ENCODE assay signal across 2 cellular contexts in the genomic region with DNA sequence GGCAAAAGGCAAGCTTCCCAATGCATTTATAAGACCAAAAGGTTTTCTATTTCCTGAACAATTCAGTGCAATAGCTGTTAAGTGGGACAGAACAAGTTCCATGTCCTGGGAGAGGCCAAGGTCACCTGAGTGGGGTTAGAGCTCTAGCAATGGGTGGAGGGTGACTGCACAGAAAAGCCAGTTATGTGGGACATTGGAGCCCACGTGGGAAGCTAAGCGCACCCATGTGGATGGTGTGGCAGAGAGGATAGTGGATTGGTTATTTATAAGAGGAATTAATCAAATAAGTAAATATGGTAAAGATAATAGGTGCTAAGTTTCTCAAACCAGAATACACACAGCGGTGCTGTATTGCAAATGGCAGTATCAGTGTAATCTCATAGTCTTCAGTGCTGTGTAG.
TF ChIP-seq lines count a peak whose summit lies in the region.

No MANE protein-coding gene starts in this region.

TF ChIP-seq in HepG2, 621 proteins besides CTCF, POLR2A, EP300 and RAD21:
- TF ChIP-seq, protein P1, sequence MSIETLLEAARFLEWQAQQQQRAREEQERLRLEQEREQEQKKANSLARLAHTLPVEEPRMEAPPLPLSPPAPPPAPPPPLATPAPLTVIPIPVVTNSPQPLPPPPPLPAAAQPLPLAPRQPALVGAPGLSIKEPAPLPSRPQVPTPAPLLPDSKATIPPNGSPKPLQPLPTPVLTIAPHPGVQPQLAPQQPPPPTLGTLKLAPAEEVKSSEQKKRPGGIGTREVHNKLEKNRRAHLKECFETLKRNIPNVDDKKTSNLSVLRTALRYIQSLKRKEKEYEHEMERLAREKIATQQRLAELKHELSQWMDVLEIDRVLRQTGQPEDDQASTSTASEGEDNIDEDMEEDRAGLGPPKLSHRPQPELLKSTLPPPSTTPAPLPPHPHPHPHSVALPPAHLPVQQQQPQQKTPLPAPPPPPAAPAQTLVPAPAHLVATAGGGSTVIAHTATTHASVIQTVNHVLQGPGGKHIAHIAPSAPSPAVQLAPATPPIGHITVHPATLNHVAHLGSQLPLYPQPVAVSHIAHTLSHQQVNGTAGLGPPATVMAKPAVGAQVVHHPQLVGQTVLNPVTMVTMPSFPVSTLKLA (IDR thresholded peaks at IDR 0.05) = peak; percentile 61
- TF ChIP-seq, protein P2, sequence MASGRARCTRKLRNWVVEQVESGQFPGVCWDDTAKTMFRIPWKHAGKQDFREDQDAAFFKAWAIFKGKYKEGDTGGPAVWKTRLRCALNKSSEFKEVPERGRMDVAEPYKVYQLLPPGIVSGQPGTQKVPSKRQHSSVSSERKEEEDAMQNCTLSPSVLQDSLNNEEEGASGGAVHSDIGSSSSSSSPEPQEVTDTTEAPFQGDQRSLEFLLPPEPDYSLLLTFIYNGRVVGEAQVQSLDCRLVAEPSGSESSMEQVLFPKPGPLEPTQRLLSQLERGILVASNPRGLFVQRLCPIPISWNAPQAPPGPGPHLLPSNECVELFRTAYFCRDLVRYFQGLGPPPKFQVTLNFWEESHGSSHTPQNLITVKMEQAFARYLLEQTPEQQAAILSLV (CRISPR knock-in tag; IDR thresholded peaks at IDR 0.05; ENCODE audit: borderline replicate concordance) = no peak

TF ChIP-seq in SK-N-SH treated with all-trans-retinoic acid at 6 μM for 48 hours, 23 proteins besides CTCF, POLR2A, EP300 and RAD21:
- TF ChIP-seq, protein P3, sequence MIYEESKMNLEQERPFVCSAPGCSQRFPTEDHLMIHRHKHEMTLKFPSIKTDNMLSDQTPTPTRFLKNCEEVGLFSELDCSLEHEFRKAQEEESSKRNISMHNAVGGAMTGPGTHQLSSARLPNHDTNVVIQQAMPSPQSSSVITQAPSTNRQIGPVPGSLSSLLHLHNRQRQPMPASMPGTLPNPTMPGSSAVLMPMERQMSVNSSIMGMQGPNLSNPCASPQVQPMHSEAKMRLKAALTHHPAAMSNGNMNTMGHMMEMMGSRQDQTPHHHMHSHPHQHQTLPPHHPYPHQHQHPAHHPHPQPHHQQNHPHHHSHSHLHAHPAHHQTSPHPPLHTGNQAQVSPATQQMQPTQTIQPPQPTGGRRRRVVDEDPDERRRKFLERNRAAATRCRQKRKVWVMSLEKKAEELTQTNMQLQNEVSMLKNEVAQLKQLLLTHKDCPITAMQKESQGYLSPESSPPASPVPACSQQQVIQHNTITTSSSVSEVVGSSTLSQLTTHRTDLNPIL (CRISPR knock-in tag; IDR thresholded peaks at IDR 0.05; ENCODE audit: low read depth) = no peak
- TF ChIP-seq TOX (CRISPR knock-in tag; IDR thresholded peaks at IDR 0.05; ENCODE audit: borderline replicate concordance) (no peak), ISL1 (CRISPR knock-in tag; IDR thresholded peaks at IDR 0.05) (no peak), ESRRG (CRISPR knock-in tag; IDR thresholded peaks at IDR 0.05) (no peak), ZFP3 (CRISPR knock-in tag; IDR thresholded peaks at IDR 0.05) (no peak), OSR1 (CRISPR knock-in tag; IDR thresholded peaks at IDR 0.05) (no peak), TCF4 (CRISPR knock-in tag; IDR thresholded peaks at IDR 0.05; ENCODE audit: borderline replicate concordance) (no peak), ZNF8 (CRISPR knock-in tag; IDR thresholded peaks at IDR 0.05) (no peak), ZFP30 (CRISPR knock-in tag; IDR thresholded peaks at IDR 0.05) (no peak), SNAI2 (CRISPR knock-in tag; IDR thresholded peaks at IDR 0.05) (no peak), ZC3H10 (CRISPR knock-in tag; IDR thresholded peaks at IDR 0.05) (no peak)
- TF ChIP-seq, protein P4, sequence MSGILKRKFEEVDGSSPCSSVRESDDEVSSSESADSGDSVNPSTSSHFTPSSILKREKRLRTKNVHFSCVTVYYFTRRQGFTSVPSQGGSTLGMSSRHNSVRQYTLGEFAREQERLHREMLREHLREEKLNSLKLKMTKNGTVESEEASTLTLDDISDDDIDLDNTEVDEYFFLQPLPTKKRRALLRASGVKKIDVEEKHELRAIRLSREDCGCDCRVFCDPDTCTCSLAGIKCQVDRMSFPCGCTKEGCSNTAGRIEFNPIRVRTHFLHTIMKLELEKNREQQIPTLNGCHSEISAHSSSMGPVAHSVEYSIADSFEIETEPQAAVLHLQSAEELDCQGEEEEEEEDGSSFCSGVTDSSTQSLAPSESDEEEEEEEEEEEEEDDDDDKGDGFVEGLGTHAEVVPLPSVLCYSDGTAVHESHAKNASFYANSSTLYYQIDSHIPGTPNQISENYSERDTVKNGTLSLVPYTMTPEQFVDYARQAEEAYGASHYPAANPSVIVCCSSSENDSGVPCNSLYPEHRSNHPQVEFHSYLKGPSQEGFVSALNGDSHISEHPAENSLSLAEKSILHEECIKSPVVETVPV (CRISPR knock-in tag; IDR thresholded peaks at IDR 0.05) = no peak
- TF ChIP-seq, protein P5, sequence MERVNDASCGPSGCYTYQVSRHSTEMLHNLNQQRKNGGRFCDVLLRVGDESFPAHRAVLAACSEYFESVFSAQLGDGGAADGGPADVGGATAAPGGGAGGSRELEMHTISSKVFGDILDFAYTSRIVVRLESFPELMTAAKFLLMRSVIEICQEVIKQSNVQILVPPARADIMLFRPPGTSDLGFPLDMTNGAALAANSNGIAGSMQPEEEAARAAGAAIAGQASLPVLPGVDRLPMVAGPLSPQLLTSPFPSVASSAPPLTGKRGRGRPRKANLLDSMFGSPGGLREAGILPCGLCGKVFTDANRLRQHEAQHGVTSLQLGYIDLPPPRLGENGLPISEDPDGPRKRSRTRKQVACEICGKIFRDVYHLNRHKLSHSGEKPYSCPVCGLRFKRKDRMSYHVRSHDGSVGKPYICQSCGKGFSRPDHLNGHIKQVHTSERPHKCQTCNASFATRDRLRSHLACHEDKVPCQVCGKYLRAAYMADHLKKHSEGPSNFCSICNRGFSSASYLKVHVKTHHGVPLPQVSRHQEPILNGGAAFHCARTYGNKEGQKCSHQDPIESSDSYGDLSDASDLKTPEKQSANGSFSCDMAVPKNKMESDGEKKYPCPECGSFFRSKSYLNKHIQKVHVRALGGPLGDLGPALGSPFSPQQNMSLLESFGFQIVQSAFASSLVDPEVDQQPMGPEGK (CRISPR knock-in tag; IDR thresholded peaks at IDR 0.05; ENCODE audit: borderline replicate concordance) = no peak
TF ChIP-seq in SK-N-SH treated with all-trans-retinoic acid at 6 μM for 48 hours: peak in this region for 0.
